Comparison of ENCODE assay signal across 8 cellular contexts in genomic region chr1:155006601-155007101, GRCh38. TPM values are rescaled to one million over a fixed set of nuclear protein-coding genes. Genes with fewer than 3 reads are reported as not detected.
DNase-seq lines count a peak whose midpoint lies in the region; ATAC-seq, FAIRE-seq and TF ChIP-seq lines count a peak whose summit lies in the region.
"Had no signal": no experiment of that assay in that cellular context is flagged by ENCODE, and none has a peak within 500 bp of the region (broad histone marks: within the 10 kb centered on the region; RNA-seq: fewer than 3 reads in every experiment).

No MANE protein-coding gene starts in this region.

- H3K4me3 Mint-ChIP-seq in H9 (no peak overlapping the region; a peak in 1 of 5 replicates), endodermal cell (no peak overlapping the region)

- no peaks in the 10 kb centered on the region for H3K27me3 ChIP-seq in H9 (ENCODE audit: insufficient read depth, low read length)
- no peaks in the 10 kb centered on the region for H3K27me3 ChIP-seq in K562 (ENCODE audit: control insufficient read depth in 2 of 2, insufficient read depth in 2 of 2, low read length in 2 of 2)
- no peaks in the 10 kb centered on the region for H3K27me3 ChIP-seq in endodermal cell (ENCODE audit: control insufficient read depth, insufficient read depth, low read length, poor library complexity, severe bottlenecking)

- H3T11ph ChIP-seq in H9 (ENCODE audit: low read length) = no peak overlapping the region

- peak; percentile 94 for FAIRE-seq in K562 (lab: Jason Lieb, UNC)

- WGBS in H9 (ENCODE audit: extremely low coverage, insufficient read length, low lambda C conversion rate) = no CpG with 5 or more reads among the region's 2 CpGs
- 55% methylated on average over 2 of the region's 2 CpGs for WGBS in K562 (ENCODE audit: insufficient coverage, low coverage, missing lambda C conversion rate)
- 80 to 93% methylated on average over 2 of the region's 2 CpGs for WGBS in endodermal cell (ENCODE audit: insufficient coverage in 1 of 2, insufficient read length in 1 of 2), 2 experiments

- H3K27ac ChIP-seq in H9 (ENCODE audit: insufficient read length, low read depth, low read length) = no peak overlapping the region
- peak overlapping the region; percentile 77 for H3K27ac ChIP-seq in OCI-LY7 (ENCODE audit: low read depth, low read length, poor library complexity, severe bottlenecking)
- peak overlapping the region; percentile 33; the same call in 2 of the 3 replicates for H3K27ac ChIP-seq in K562 (ENCODE audit: extremely low read depth, low read depth, low read length)
- H3K27ac ChIP-seq in endodermal cell (ENCODE audit: low read depth, low read length) = no peak overlapping the region

- no peak overlapping the region for H4K5ac ChIP-seq in H9 (ENCODE audit: insufficient read length, low read depth, low read length)

- H3K4me1 Mint-ChIP-seq in H9 = peaks cover 42 to 57% of the 10 kb centered on the region in 2 experiments
- H3K4me1 Mint-ChIP-seq in endodermal cell = peaks cover 19% of the 10 kb centered on the region

- no peak for TF ChIP-seq RAD21 in K562 (CRISPR knock-in tag; conservative IDR thresholded peaks at IDR 0.05 in 1 of 2, IDR thresholded peaks at IDR 0.05 in 1 of 2)

- H3K4me3 ChIP-seq in OCI-LY7 (ENCODE audit: low read depth, low read length, poor library complexity, severe bottlenecking) = peak overlapping the region; percentile 12
- no peak overlapping the region for H3K4me3 ChIP-seq in K562
- H3K4me3 ChIP-seq in endodermal cell (ENCODE audit: low read length) = no peak overlapping the region

- H3K9me3 Mint-ChIP-seq in H9 (no peaks in the 10 kb centered on the region; a peak in 1 of 5 replicates), endodermal cell (no peaks in the 10 kb centered on the region)

- H3K9me3 ChIP-seq in H9 (ENCODE audit: control insufficient read depth, low read depth, low read length) (no peaks in the 10 kb centered on the region), OCI-LY7 (ENCODE audit: low read length) (no peaks in the 10 kb centered on the region), K562 (replicated peaks; ENCODE audit: control insufficient read depth, insufficient read depth, low read depth, low read length) (no peaks in the 10 kb centered on the region), endodermal cell (ENCODE audit: control insufficient read depth, low read length) (no peaks in the 10 kb centered on the region)

- H2BK15ac ChIP-seq in H9 (ENCODE audit: low read depth, low read length) = no peak overlapping the region

- H2AFZ ChIP-seq in H9 (ENCODE audit: low read length) = no peak overlapping the region
- no peak overlapping the region for H2AFZ ChIP-seq in OCI-LY7 (ENCODE audit: low read length)
- no peak overlapping the region for H2AFZ ChIP-seq in K562 (ENCODE audit: low read depth, low read length)

- H3K14ac ChIP-seq in H9 (ENCODE audit: insufficient read depth, low read length) = no peak overlapping the region

- no peak overlapping the region for H4K8ac ChIP-seq in H9 (replicated peaks; ENCODE audit: insufficient read length, low read depth, low read length)

- no peak overlapping the region for H3K4me2 ChIP-seq in H9 (ENCODE audit: insufficient read depth, insufficient read length, low read length)
- peak overlapping the region; percentile 93 for H3K4me2 ChIP-seq in OCI-LY7 (ENCODE audit: low read length)
- H3K4me2 ChIP-seq in K562 (ENCODE audit: insufficient read depth, low read length) = no peak overlapping the region

- H2BK20ac ChIP-seq in H9 (ENCODE audit: low read depth, low read length, poor library complexity, severe bottlenecking) = no peak overlapping the region

- ATAC-seq in K562 = no peak
- ATAC-seq in GM21528 (IDR thresholded peaks at IDR 0.05; ENCODE audit: low FRiP score, unreplicated experiment) = no peak

- TF ChIP-seq EP300 in K562 (IDR thresholded peaks at IDR 0.05; ENCODE audit: low read length) = no peak

- H2BK12ac ChIP-seq in H9 (ENCODE audit: insufficient read length, low read depth, low read length) = no peak overlapping the region

- H3K27me3 Mint-ChIP-seq in H9 (ENCODE audit: low read depth) = no peaks in the 10 kb centered on the region
- no peaks in the 10 kb centered on the region for H3K27me3 Mint-ChIP-seq in endodermal cell (ENCODE audit: insufficient read depth)

- no peak overlapping the region for H2BK5ac ChIP-seq in H9 (ENCODE audit: insufficient read length, low read length)

- CTCF ChIA-PET in OCI-LY7 (lab: Charles Lee; ENCODE audit: unreplicated experiment) (interaction anchor here (1.1 kb wide), 1 partner anchor 168 kb away, joined by 3 read pairs; no protein-coding TSS in a partner anchor), K562 (lab: Yijun Ruan, JAX; ENCODE audit: low intra/inter-chr PET ratio) (no interaction called here)

- H3K9me1 ChIP-seq in K562 (ENCODE audit: control insufficient read depth, insufficient read depth, low read length) = no peaks in the 10 kb centered on the region

- H3K36me3 ChIP-seq in OCI-LY7 (ENCODE audit: insufficient read depth, low read length) (no peaks in the 10 kb centered on the region), K562 (ENCODE audit: control insufficient read depth, insufficient read depth, low read length) (peaks cover 60% of the 10 kb centered on the region; the same call in 2 of the 3 replicates), endodermal cell (ENCODE audit: control insufficient read depth, insufficient read depth, low read length) (no peaks in the 10 kb centered on the region)

- no peaks in the 10 kb centered on the region; a peak in 2 of 7 replicates for H3K36me3 Mint-ChIP-seq in H9 (ENCODE audit: insufficient read depth in 1 of 3, low read depth in 3 of 3)
- no peaks in the 10 kb centered on the region for H3K36me3 Mint-ChIP-seq in endodermal cell (ENCODE audit: low read depth)

- no peak overlapping the region for H2BK120ac ChIP-seq in H9 (ENCODE audit: low read depth, low read length, poor library complexity, severe bottlenecking)

- DNase-seq in H9 (no peak), OCI-LY7 (ENCODE audit: low spot score) (peak; percentile 71), K562 (ENCODE audit: extremely low read depth in 1 of 4, low spot score in 3 of 4) (no peak), midbrain (lab: John Stamatoyannopoulos, UW) (peak; percentile 26), 8988T (no peak), endodermal cell (no peak)

- H3K9ac ChIP-seq in H9 (ENCODE audit: extremely low read depth, insufficient read length, low read length) (no peak overlapping the region), K562 (ENCODE audit: insufficient read depth in 1 of 2, low read depth in 2 of 2, low read length in 2 of 2) (no peak overlapping the region; a peak in 1 of 4 replicates), endodermal cell (ENCODE audit: extremely low read depth, low read length, poor library complexity, severe bottlenecking) (no peak overlapping the region)

- no peak overlapping the region for H3K4ac ChIP-seq in H9 (ENCODE audit: low read depth, low read length)

- no peak for TF ChIP-seq POLR2A in K562 (conservative IDR thresholded peaks at IDR 0.05)

- no TSS peak for BruUV-seq in OCI-LY7 (replicated peaks; lab: Mats Ljungman, UMichigan)
- BruUV-seq in K562 (replicated peaks; lab: Mats Ljungman, UMichigan) = no TSS peak

- H2AK5ac ChIP-seq in H9 (ENCODE audit: insufficient read length, low read length) = no peak overlapping the region

- TF ChIP-seq CTCF in H9 (conservative IDR thresholded peaks at IDR 0.05) (no peak), OCI-LY7 (conservative IDR thresholded peaks at IDR 0.05; ENCODE audit: low read length) (no peak), K562 (IDR thresholded peaks at IDR 0.05 in 2 of 3, conservative IDR thresholded peaks at IDR 0.05 in 1 of 3; ENCODE audit: insufficient read depth in 2 of 3, low read depth in 1 of 3, low read length in 3 of 3) (no peak), endodermal cell (conservative IDR thresholded peaks at IDR 0.05) (no peak)

- H3K79me2 ChIP-seq in H9 (ENCODE audit: insufficient read depth, low read length) = no peaks in the 10 kb centered on the region; the same call in 1 of the 2 replicates
- peaks cover 10% of the 10 kb centered on the region; the same call in 1 of the 2 replicates for H3K79me2 ChIP-seq in OCI-LY7 (ENCODE audit: insufficient read depth, low read depth, low read length)
- H3K79me2 ChIP-seq in K562 (ENCODE audit: control insufficient read depth, insufficient read depth, low read length) = peaks cover 90% of the 10 kb centered on the region

- H3K79me1 ChIP-seq in H9 (ENCODE audit: insufficient read depth, low read depth, low read length, poor library complexity, severe bottlenecking) = no peaks in the 10 kb centered on the region

- H3K27ac Mint-ChIP-seq in H9 (peak overlapping the region in 2 of 3 experiments; percentile 9 to 64; a peak in 4 of 7 replicates), endodermal cell (no peak overlapping the region)

- no peaks in the 10 kb centered on the region for H4K20me1 ChIP-seq in H9 (ENCODE audit: control insufficient read depth, insufficient read depth, insufficient read length)
- H4K20me1 ChIP-seq in OCI-LY7 (ENCODE audit: insufficient read depth, low read length) = no peaks in the 10 kb centered on the region
- peaks cover 3% of the 10 kb centered on the region for H4K20me1 ChIP-seq in K562 (replicated peaks; ENCODE audit: control insufficient read depth, insufficient read depth, low read length)

- H3K18ac ChIP-seq in H9 (ENCODE audit: insufficient read length, low read depth, low read length) = no peak overlapping the region

- H3K9me2 ChIP-seq in OCI-LY7 (ENCODE audit: insufficient read depth, low read length) = no peaks in the 10 kb centered on the region

- H3K23ac ChIP-seq in H9 (ENCODE audit: insufficient read length, low read depth, low read length) = no peak overlapping the region

- no peak overlapping the region for H4K91ac ChIP-seq in H9 (ENCODE audit: insufficient read length, low read depth, low read length)

- H3K23me2 ChIP-seq in H9 (ENCODE audit: insufficient read length, low read depth, low read length, poor library complexity, severe bottlenecking) = peaks cover 13% of the 10 kb centered on the region

- H3K4me1 ChIP-seq in H9 (ENCODE audit: insufficient read depth, low read length) = peaks cover 5% of the 10 kb centered on the region; the same call in 1 of the 2 replicates
- H3K4me1 ChIP-seq in OCI-LY7 (ENCODE audit: insufficient read depth, low read length, poor library complexity, severe bottlenecking) = peaks cover 61% of the 10 kb centered on the region
- peaks cover 71 to 79% of the 10 kb centered on the region in 2 experiments for H3K4me1 ChIP-seq in K562 (replicated peaks in 1 of 2; ENCODE audit: control insufficient read depth in 2 of 2, insufficient read depth in 2 of 2, low read length in 2 of 2)
- H3K4me1 ChIP-seq in endodermal cell (ENCODE audit: control insufficient read depth, insufficient read depth, low read length) = peaks cover 9% of the 10 kb centered on the region

- no peak overlapping the region for H3K56ac ChIP-seq in H9 (ENCODE audit: insufficient read length, low read depth, low read length)

- in situ Hi-C loops in K562 (cut with MboI) = no loop called here

- POLR2A ChIA-PET in OCI-LY7 (lab: Charles Lee) = no interaction called here
- POLR2A ChIA-PET in K562 (lab: Yijun Ruan, JAX) = interaction anchor here (0.6 to 1.0 kb wide), 7 partner anchors 11 to 748 kb away, joined by 3 to 4 read pairs (median 3); partner anchors contain the start of gene DPM3

- intact Hi-C loops in OCI-LY7 (cut with micrococcal nuclease; ENCODE audit: unreplicated experiment) (no loop called here), K562 (cut with micrococcal nuclease) (no loop called here)

RNA-seq across cellular contexts. Expression of gene ZBTB7B, which starts 4.0 kb away (rescaled TPM):
- total RNA-seq in H9 (2021) (33.5 and 38.3 TPM in 2 replicates), OCI-LY7 (2022) (22.2 and 23.2 TPM in 2 replicates), K562 (2014; rRNA removed) (31.3 and 40.6 TPM in 2 replicates), K562 (2014; rRNA removed; fragmentation: Illumina TruSeq; extraction: Trizol) (6.7 and 6.9 TPM in 2 replicates), K562 (2015; rRNA removed; fragmentation: Illumina TruSeq; extraction: Trizol) (21.9 and 23.3 TPM in 2 replicates), K562 (2021) (46.5 and 48.2 TPM in 2 replicates), endodermal cell (10 to 100 TPM; 21.2 to 23.3 TPM)
- total RNA-seq in OCI-LY7 (2014; rRNA removed; shearing (Covaris generic)) = 14.2 and 16.3 TPM in 2 replicates
- 24.5 and 77.3 TPM in 2 replicates for total RNA-seq in K562 (2011; cell fraction: chromatin; rRNA removed; ENCODE audit: low replicate concordance)
- total RNA-seq in K562 (2011; cell fraction: nucleolus; rRNA removed) = 49.9 and 53.4 TPM in 2 replicates
- total RNA-seq in K562 (2011; cell fraction: nucleoplasm; rRNA removed) = 27.5 and 32.6 TPM in 2 replicates
- polyA plus RNA-seq in K562 (2011; rRNA removed) (15.2 and 22.8 TPM in 2 replicates), K562 (2014; fragmentation: Illumina TruSeq; extraction: Trizol) (13.5 and 25.7 TPM in 2 replicates), K562 (2014; fragmentation: Nextera tagmentation; extraction: Ambion mirVana) (under 1 TPM; 0.04 to 0.08 TPM), K562 (2014; rRNA removed) (23.2 and 28.7 TPM in 2 replicates)
- polyA plus RNA-seq in K562 (2011; cell fraction: cytosol; rRNA removed) = 27.8 and 66.6 TPM in 2 replicates
- polyA plus RNA-seq in K562 (2011; cell fraction: nucleus; rRNA removed) = 47.1 and 101 TPM in 2 replicates
- 26.0 and 38.2 TPM in 2 replicates for polyA plus RNA-seq in K562 (2012)
- 7.6 and 11.9 TPM in 2 replicates for polyA minus RNA-seq in K562 (2011; rRNA and poly(A)+ RNA removed)
- polyA minus RNA-seq in K562 (2011; cell fraction: cytosol; rRNA and poly(A)+ RNA removed) = 23.4 and 28.6 TPM in 2 replicates
- 19.5 and 20.4 TPM in 2 replicates for polyA minus RNA-seq in K562 (2011; cell fraction: nucleus; rRNA and poly(A)+ RNA removed)
- 7.4 TPM for polyA plus RNA-seq in endodermal cell (2013, experiment 1 of 2)
- 7.0 TPM for polyA plus RNA-seq in endodermal cell (2013, experiment 2 of 2)

RNA-seq across cellular contexts. Expression of gene LENEP, which starts 13.3 kb away (rescaled TPM):
- total RNA-seq in H9 (2021) (1.4 and 2.8 TPM in 2 replicates), OCI-LY7 (2022) (0.78 and 1.5 TPM in 2 replicates), K562 (2014; rRNA removed) (0.24 and 0.86 TPM in 2 replicates), K562 (2014; rRNA removed; fragmentation: Illumina TruSeq; extraction: Trizol) (0.47 TPM in 1 of 2 replicates, not detected in the other), K562 (2015; rRNA removed; fragmentation: Illumina TruSeq; extraction: Trizol) (0.45 and 0.87 TPM in 2 replicates), K562 (2021) (0.56 TPM in 1 of 2 replicates, not detected in the other), endodermal cell (1 to 10 TPM in 1 of 2 donors, not detected in 1; 2.0 TPM)
- 0.95 and 2.3 TPM in 2 replicates for total RNA-seq in OCI-LY7 (2014; rRNA removed; shearing (Covaris generic))
- total RNA-seq in K562 (2011; cell fraction: chromatin; rRNA removed; ENCODE audit: low replicate concordance) = 4.5 and 15.4 TPM in 2 replicates
- total RNA-seq in K562 (2011; cell fraction: nucleolus; rRNA removed) = 2.9 and 8.3 TPM in 2 replicates
- total RNA-seq in K562 (2011; cell fraction: nucleoplasm; rRNA removed) = 7.6 and 10.0 TPM in 2 replicates
- polyA plus RNA-seq in K562 (2011; rRNA removed) (not detected in 2 replicates), K562 (2014; fragmentation: Illumina TruSeq; extraction: Trizol) (not detected in 2 replicates), K562 (2014; fragmentation: Nextera tagmentation; extraction: Ambion mirVana) (not detected), K562 (2014; rRNA removed) (0.23 and 0.35 TPM in 2 replicates)
- polyA plus RNA-seq in K562 (2011; cell fraction: cytosol; rRNA removed) = not detected in 2 replicates
- polyA plus RNA-seq in K562 (2011; cell fraction: nucleus; rRNA removed) = 1.0 and 1.1 TPM in 2 replicates
- polyA plus RNA-seq in K562 (2012) = 0.17 and 0.59 TPM in 2 replicates
- polyA minus RNA-seq in K562 (2011; rRNA and poly(A)+ RNA removed) = 1.4 and 3.2 TPM in 2 replicates
- polyA minus RNA-seq in K562 (2011; cell fraction: cytosol; rRNA and poly(A)+ RNA removed) = not detected in 2 replicates
- 1.1 and 3.6 TPM in 2 replicates for polyA minus RNA-seq in K562 (2011; cell fraction: nucleus; rRNA and poly(A)+ RNA removed)
- polyA plus RNA-seq in endodermal cell (2013, experiment 1 of 2) = not detected
- polyA plus RNA-seq in endodermal cell (2013, experiment 2 of 2) = not detected

RNA-seq across cellular contexts. Expression of gene FLAD1, which starts 23.5 kb away (rescaled TPM):
- total RNA-seq in H9 (2021) (97.0 and 102 TPM in 2 replicates), OCI-LY7 (2022) (57.0 and 57.9 TPM in 2 replicates), K562 (2014; rRNA removed) (67.0 and 87.6 TPM in 2 replicates), K562 (2014; rRNA removed; fragmentation: Illumina TruSeq; extraction: Trizol) (41.3 and 56.1 TPM in 2 replicates), K562 (2015; rRNA removed; fragmentation: Illumina TruSeq; extraction: Trizol) (65.8 and 68.6 TPM in 2 replicates), K562 (2021) (74.4 and 79.8 TPM in 2 replicates), endodermal cell (10 to 100 TPM; 61.9 to 65.0 TPM)
- 52.7 and 55.7 TPM in 2 replicates for total RNA-seq in OCI-LY7 (2014; rRNA removed; shearing (Covaris generic))
- total RNA-seq in K562 (2011; cell fraction: chromatin; rRNA removed; ENCODE audit: low replicate concordance) = 46.3 and 135 TPM in 2 replicates
- total RNA-seq in K562 (2011; cell fraction: nucleolus; rRNA removed) = 130 and 141 TPM in 2 replicates
- total RNA-seq in K562 (2011; cell fraction: nucleoplasm; rRNA removed) = 76.0 and 76.6 TPM in 2 replicates
- polyA plus RNA-seq in K562 (2011; rRNA removed) (61.2 and 75.6 TPM in 2 replicates), K562 (2014; fragmentation: Illumina TruSeq; extraction: Trizol) (78.8 and 82.3 TPM in 2 replicates), K562 (2014; fragmentation: Nextera tagmentation; extraction: Ambion mirVana) (10 to 100 TPM; 24.9 to 46.7 TPM), K562 (2014; rRNA removed) (85.8 and 98.9 TPM in 2 replicates)
- 82.9 and 126 TPM in 2 replicates for polyA plus RNA-seq in K562 (2011; cell fraction: cytosol; rRNA removed)
- 209 and 292 TPM in 2 replicates for polyA plus RNA-seq in K562 (2011; cell fraction: nucleus; rRNA removed)
- 54.0 and 57.9 TPM in 2 replicates for polyA plus RNA-seq in K562 (2012)
- polyA minus RNA-seq in K562 (2011; rRNA and poly(A)+ RNA removed) = 50.8 and 69.7 TPM in 2 replicates
- polyA minus RNA-seq in K562 (2011; cell fraction: cytosol; rRNA and poly(A)+ RNA removed) = 40.4 and 52.6 TPM in 2 replicates
- 49.7 and 53.7 TPM in 2 replicates for polyA minus RNA-seq in K562 (2011; cell fraction: nucleus; rRNA and poly(A)+ RNA removed)
- polyA plus RNA-seq in endodermal cell (2013, experiment 1 of 2) = 54.8 TPM
- polyA plus RNA-seq in endodermal cell (2013, experiment 2 of 2) = 47.4 TPM

RNA-seq across cellular contexts. Expression of gene DCST2, which starts 26.9 kb away (rescaled TPM):
- total RNA-seq in H9 (2021) (0.35 and 0.44 TPM in 2 replicates), OCI-LY7 (2022) (2.0 and 3.9 TPM in 2 replicates), K562 (2014; rRNA removed) (0.12 TPM in 1 of 2 replicates, not detected in the other), K562 (2014; rRNA removed; fragmentation: Illumina TruSeq; extraction: Trizol) (0.11 TPM in 1 of 2 replicates, not detected in the other), K562 (2015; rRNA removed; fragmentation: Illumina TruSeq; extraction: Trizol) (0.11 TPM in 1 of 2 replicates, not detected in the other), K562 (2021) (0.09 and 0.40 TPM in 2 replicates), endodermal cell (1 to 10 TPM in 1 of 2 donors, under 1 TPM in 1; 0.44 to 2.0 TPM)
- 0.85 and 1.7 TPM in 2 replicates for total RNA-seq in OCI-LY7 (2014; rRNA removed; shearing (Covaris generic))
- total RNA-seq in K562 (2011; cell fraction: chromatin; rRNA removed; ENCODE audit: low replicate concordance) = 1.1 and 2.4 TPM in 2 replicates
- 1.3 and 1.7 TPM in 2 replicates for total RNA-seq in K562 (2011; cell fraction: nucleolus; rRNA removed)
- 0.99 and 1.3 TPM in 2 replicates for total RNA-seq in K562 (2011; cell fraction: nucleoplasm; rRNA removed)
- polyA plus RNA-seq in K562 (2011; rRNA removed) (0.49 and 1.1 TPM in 2 replicates), K562 (2014; fragmentation: Illumina TruSeq; extraction: Trizol) (0.10 TPM in 1 of 2 replicates, not detected in the other), K562 (2014; fragmentation: Nextera tagmentation; extraction: Ambion mirVana) (not detected), K562 (2014; rRNA removed) (0.22 and 0.37 TPM in 2 replicates)
- 0.30 and 0.40 TPM in 2 replicates for polyA plus RNA-seq in K562 (2011; cell fraction: cytosol; rRNA removed)
- 9.0 and 9.2 TPM in 2 replicates for polyA plus RNA-seq in K562 (2011; cell fraction: nucleus; rRNA removed)
- 0.36 and 2.9 TPM in 2 replicates for polyA plus RNA-seq in K562 (2012)
- polyA minus RNA-seq in K562 (2011; rRNA and poly(A)+ RNA removed) = 0.24 and 0.25 TPM in 2 replicates
- polyA minus RNA-seq in K562 (2011; cell fraction: cytosol; rRNA and poly(A)+ RNA removed) = not detected in 2 replicates
- polyA minus RNA-seq in K562 (2011; cell fraction: nucleus; rRNA and poly(A)+ RNA removed) = 0.33 and 0.40 TPM in 2 replicates
- polyA plus RNA-seq in endodermal cell (2013, experiment 1 of 2) = 4.1 TPM
- polyA plus RNA-seq in endodermal cell (2013, experiment 2 of 2) = 3.4 TPM

RNA-seq across cellular contexts. Expression of gene DCST1, which starts 27.0 kb away (rescaled TPM):
- total RNA-seq in H9 (2021) = not detected in 2 replicates
- not detected in 2 replicates for total RNA-seq in OCI-LY7 (2014; rRNA removed; shearing (Covaris generic))
- total RNA-seq in OCI-LY7 (2022) = not detected in 2 replicates
- total RNA-seq in K562 (2011; cell fraction: chromatin; rRNA removed; ENCODE audit: low replicate concordance) = not detected in 2 replicates
- total RNA-seq in K562 (2011; cell fraction: nucleolus; rRNA removed) = not detected in 2 replicates
- total RNA-seq in K562 (2011; cell fraction: nucleoplasm; rRNA removed) = not detected in 2 replicates
- total RNA-seq in K562 (2014; rRNA removed) = not detected in 2 replicates
- total RNA-seq in K562 (2014; rRNA removed; fragmentation: Illumina TruSeq; extraction: Trizol) = not detected in 2 replicates
- total RNA-seq in K562 (2015; rRNA removed; fragmentation: Illumina TruSeq; extraction: Trizol) = not detected in 2 replicates
- total RNA-seq in K562 (2021) = not detected in 2 replicates
- polyA plus RNA-seq in K562 (2011; rRNA removed) = not detected in 2 replicates
- not detected in 2 replicates for polyA plus RNA-seq in K562 (2011; cell fraction: cytosol; rRNA removed)
- 0.08 and 0.10 TPM in 2 replicates for polyA plus RNA-seq in K562 (2011; cell fraction: nucleus; rRNA removed)
- 0.15 TPM in 1 of 2 replicates, not detected in the other for polyA plus RNA-seq in K562 (2012)
- polyA plus RNA-seq in K562 (2014; fragmentation: Illumina TruSeq; extraction: Trizol) = not detected in 2 replicates
- not detected for polyA plus RNA-seq in K562 (2014; fragmentation: Nextera tagmentation; extraction: Ambion mirVana)
- not detected in 2 replicates for polyA plus RNA-seq in K562 (2014; rRNA removed)
- not detected in 2 replicates for polyA minus RNA-seq in K562 (2011; rRNA and poly(A)+ RNA removed)
- not detected in 2 replicates for polyA minus RNA-seq in K562 (2011; cell fraction: cytosol; rRNA and poly(A)+ RNA removed)
- not detected in 2 replicates for polyA minus RNA-seq in K562 (2011; cell fraction: nucleus; rRNA and poly(A)+ RNA removed)
- total RNA-seq in endodermal cell = not detected
- not detected for polyA plus RNA-seq in endodermal cell (2013, experiment 1 of 2)
- polyA plus RNA-seq in endodermal cell (2013, experiment 2 of 2) = not detected
- polyA plus RNA-seq: thymus had no signal

Comparison
In these comparisons a context has a peak if more than half of its experiments do, and no peak if none do; other contexts are left out.
1. DNase-seq: peak in OCI-LY7 (single experiment) and midbrain (single experiment); none in H9 (single experiment), K562 (0 of 4), 8988T (single experiment) and endodermal cell (single experiment).
2. H3K27ac ChIP-seq: peak in OCI-LY7 (single experiment) and K562 (single experiment); none in H9 (single experiment) and endodermal cell (single experiment).